Comparison of ENCODE assay signal across 1 cellular context in the genomic region with DNA sequence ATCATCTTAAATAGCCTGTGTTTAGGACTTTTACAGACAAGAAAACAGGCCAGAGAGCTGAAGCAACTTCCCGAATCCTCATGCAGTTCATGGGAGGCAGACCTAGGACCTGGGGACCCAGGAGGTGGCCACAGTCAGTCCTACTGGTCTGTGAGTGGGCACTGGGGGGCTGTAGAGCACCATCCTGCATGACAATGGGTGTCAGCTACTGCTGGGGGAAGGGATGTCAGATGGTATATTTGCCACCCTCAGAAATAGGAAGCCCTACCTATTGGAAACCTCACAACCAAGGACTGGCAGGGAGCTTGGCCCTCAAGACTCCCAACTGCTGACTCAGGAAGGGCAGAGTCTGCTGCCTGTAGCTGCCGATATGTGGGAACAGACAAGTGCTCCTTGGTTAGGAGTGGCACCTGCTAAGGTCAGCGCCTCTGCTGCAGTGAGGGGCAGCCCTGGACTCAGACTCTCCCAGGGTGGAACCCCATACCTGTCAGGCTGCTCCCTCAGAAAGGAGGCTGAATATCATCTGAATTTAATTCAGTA.
TF ChIP-seq lines count a peak whose summit lies in the region.

No MANE protein-coding gene starts in this region.

TF ChIP-seq in HEK293, 187 proteins besides CTCF, POLR2A, EP300 and RAD21 (continued from another document):
- TF ChIP-seq PRDM2 (tag by site-specific recombination; IDR thresholded peaks at IDR 0.05; ENCODE audit: borderline replicate concordance) (no peak), ZFP3 (tag by site-specific recombination; IDR thresholded peaks at IDR 0.05; ENCODE audit: low read depth) (no peak), ZNF561 (tag by site-specific recombination; IDR thresholded peaks at IDR 0.05; ENCODE audit: borderline replicate concordance) (no peak), KLF7 (tag by site-specific recombination; IDR thresholded peaks at IDR 0.05; ENCODE audit: borderline replicate concordance) (no peak)
